ENCODE assay signal across 24 cellular contexts in genomic region chr3:133854971-133855370, GRCh38. TPM values are rescaled to one million over a fixed set of nuclear protein-coding genes. Genes with fewer than 3 reads are reported as not detected.
A peak's percentile ranks its signal among the peaks of the same experiment; 100 is the strongest.
DNase-seq lines count a peak whose midpoint lies in the region; ATAC-seq and TF ChIP-seq lines count a peak whose summit lies in the region.
"Had no signal": no experiment of that assay in that cellular context is flagged by ENCODE, and none has a peak within 500 bp of the region (broad histone marks: within the 10 kb centered on the region; RNA-seq: fewer than 3 reads in every experiment).

No MANE protein-coding gene starts in this region.

- no peak overlapping the region for H3K4me3 Mint-ChIP-seq in GM23338
- H3K4me3 Mint-ChIP-seq: activated CD4-positive, alpha-beta memory T cell treated with anti-CD3 and anti-CD28 coated beads, Interleukin-2, amount 10 ng/mL, durations not matched to agents 7 days and 5 days; central memory CD8-positive, alpha-beta T cell; HFFc6; natural killer cell had no signal

- H3K4me1 Mint-ChIP-seq in GM23338, result peaks cover 21% of the 10 kb centered on the region
- H3K4me1 Mint-ChIP-seq: central memory CD8-positive, alpha-beta T cell had no signal

- no peak for TF ChIP-seq CTCF in GM23338 (conservative IDR thresholded peaks at IDR 0.05; ENCODE audit: low read depth in 2 of 2)

- peaks cover 10% of the 10 kb centered on the region; the same call in 1 of the 2 replicates for H3K4me1 ChIP-seq in GM23338 (ENCODE audit: insufficient read depth)

- no peak overlapping the region for H3K4me3 ChIP-seq in GM23338
- H3K4me3 ChIP-seq: GM23248 had no signal

- peak; percentile 16 for DNase-seq in GM23338 (ENCODE audit: low spot score)
- peak; percentile 38 for DNase-seq in astrocyte of the hippocampus (ENCODE audit: low read depth, low spot score)
- DNase-seq in inferior parietal cortex (ENCODE audit: extremely low spot score), result peak; percentile 48
- peak; percentile 48 for DNase-seq in superior temporal gyrus (ENCODE audit: extremely low spot score)
- DNase-seq in SKM-1 (lab: John Stamatoyannopoulos, UW; ENCODE audit: unreplicated experiment), result no peak
- no peak for DNase-seq in NCI-H510A (lab: John Stamatoyannopoulos, UW)
- DNase-seq: activated CD4-positive, alpha-beta memory T cell treated with anti-CD3 and anti-CD28 coated beads, Interleukin-2, amount 10 ng/mL, durations not matched to agents 7 days and 5 days; activated CD8-positive, alpha-beta memory T cell treated with anti-CD3 and anti-CD28 coated beads, Interleukin-2, amount 50 U/mL, for 48 hours; aorta; GM23248; HFFc6; natural killer cell; NCI-H1694; NCI-H2171 treated with DMSO at 0.1 percent for 48 hours; NCI-H69; right cardiac atrium; T-helper 1 cell; trophoblast cell had no signal

- no peak overlapping the region for H3K27ac ChIP-seq in GM23338 (ENCODE audit: low read depth)
- H3K27ac ChIP-seq: GM23248 had no signal

- no peaks in the 10 kb centered on the region for H3K36me3 Mint-ChIP-seq in GM23338 (ENCODE audit: low read depth)
- H3K36me3 Mint-ChIP-seq: activated naive CD4-positive, alpha-beta T cell treated with anti-CD3 and anti-CD28 coated beads, Interleukin-2, amount 50 U/mL, for 72 hours; natural killer cell had no signal

- no peaks in the 10 kb centered on the region for H3K79me2 ChIP-seq in GM23338 (replicated peaks; ENCODE audit: insufficient read depth)

- H3K9me2 ChIP-seq in GM23338 (ENCODE audit: insufficient read depth), result no peaks in the 10 kb centered on the region

- peak overlapping the region; percentile 17 for H3K4me2 ChIP-seq in GM23338

- H4K20me1 ChIP-seq in GM23338 (replicated peaks; ENCODE audit: insufficient read depth), result no peaks in the 10 kb centered on the region

- H3K36me3 ChIP-seq in GM23338 (ENCODE audit: insufficient read depth), result no peaks in the 10 kb centered on the region

- H3F3A ChIP-seq in GM23338 (replicated peaks; ENCODE audit: low read depth), result no peaks in the 10 kb centered on the region

- H3K27ac Mint-ChIP-seq in GM23338, result no peak overlapping the region; the same call in 1 of the 2 replicates
- H3K27ac Mint-ChIP-seq: activated CD4-positive, alpha-beta memory T cell treated with anti-CD3 and anti-CD28 coated beads, Interleukin-2, amount 10 ng/mL, durations not matched to agents 7 days and 5 days; activated naive CD4-positive, alpha-beta T cell treated with anti-CD3 and anti-CD28 coated beads, Interleukin-2, amount 50 U/mL, for 72 hours; HFFc6; natural killer cell had no signal

- no peak overlapping the region for H2AFZ ChIP-seq in GM23338
- H2AFZ ChIP-seq: GM23248 had no signal

- no peaks in the 10 kb centered on the region for H3K27me3 ChIP-seq in GM23338 (ENCODE audit: insufficient read depth)

- H3K27me3 Mint-ChIP-seq in GM23338 (ENCODE audit: insufficient read depth, low read depth, poor library complexity), result peaks cover 6% of the 10 kb centered on the region
- H3K27me3 Mint-ChIP-seq: activated CD4-positive, alpha-beta memory T cell treated with anti-CD3 and anti-CD28 coated beads, Interleukin-2, amount 10 ng/mL, durations not matched to agents 7 days and 5 days; central memory CD8-positive, alpha-beta T cell had no signal

- H3K9me3 Mint-ChIP-seq in GM23338, result no peaks in the 10 kb centered on the region
- H3K9me3 Mint-ChIP-seq: activated CD4-positive, alpha-beta memory T cell treated with anti-CD3 and anti-CD28 coated beads, Interleukin-2, amount 10 ng/mL, durations not matched to agents 7 days and 5 days; activated naive CD4-positive, alpha-beta T cell treated with anti-CD3 and anti-CD28 coated beads, Interleukin-2, amount 50 U/mL, for 72 hours; central memory CD8-positive, alpha-beta T cell; HFFc6; natural killer cell had no signal

- ATAC-seq in GM23338 (peak; percentile 68), HG02973 (IDR thresholded peaks at IDR 0.05; ENCODE audit: unreplicated experiment) (no peak)
- ATAC-seq: activated CD4-positive, CD25-positive, alpha-beta regulatory T cell treated with anti-CD3 and anti-CD28 coated beads, Interleukin-2, amount 50 U/mL, for 24 hours; activated naive CD4-positive, alpha-beta T cell treated with anti-CD3 and anti-CD28 coated beads, Interleukin-2, amount 50 U/mL, for 72 hours; HepG2; natural killer cell; Panc1; right cardiac atrium had no signal

TF ChIP-seq in GM23338, 12 proteins besides CTCF, POLR2A, EP300 and RAD21:
- TF ChIP-seq ZNF331 (CRISPR knock-in tag; IDR thresholded peaks at IDR 0.05; ENCODE audit: low read depth) (no peak), EZH2phosphoT487 (IDR thresholded peaks at IDR 0.05; ENCODE audit: unreplicated experiment) (no peak), POLR2AphosphoS5 (IDR thresholded peaks at IDR 0.05; ENCODE audit: low read depth) (no peak), CREB1 (CRISPR knock-in tag; IDR thresholded peaks at IDR 0.05; ENCODE audit: low read depth) (no peak)
- TF ChIP-seq, protein P1, sequence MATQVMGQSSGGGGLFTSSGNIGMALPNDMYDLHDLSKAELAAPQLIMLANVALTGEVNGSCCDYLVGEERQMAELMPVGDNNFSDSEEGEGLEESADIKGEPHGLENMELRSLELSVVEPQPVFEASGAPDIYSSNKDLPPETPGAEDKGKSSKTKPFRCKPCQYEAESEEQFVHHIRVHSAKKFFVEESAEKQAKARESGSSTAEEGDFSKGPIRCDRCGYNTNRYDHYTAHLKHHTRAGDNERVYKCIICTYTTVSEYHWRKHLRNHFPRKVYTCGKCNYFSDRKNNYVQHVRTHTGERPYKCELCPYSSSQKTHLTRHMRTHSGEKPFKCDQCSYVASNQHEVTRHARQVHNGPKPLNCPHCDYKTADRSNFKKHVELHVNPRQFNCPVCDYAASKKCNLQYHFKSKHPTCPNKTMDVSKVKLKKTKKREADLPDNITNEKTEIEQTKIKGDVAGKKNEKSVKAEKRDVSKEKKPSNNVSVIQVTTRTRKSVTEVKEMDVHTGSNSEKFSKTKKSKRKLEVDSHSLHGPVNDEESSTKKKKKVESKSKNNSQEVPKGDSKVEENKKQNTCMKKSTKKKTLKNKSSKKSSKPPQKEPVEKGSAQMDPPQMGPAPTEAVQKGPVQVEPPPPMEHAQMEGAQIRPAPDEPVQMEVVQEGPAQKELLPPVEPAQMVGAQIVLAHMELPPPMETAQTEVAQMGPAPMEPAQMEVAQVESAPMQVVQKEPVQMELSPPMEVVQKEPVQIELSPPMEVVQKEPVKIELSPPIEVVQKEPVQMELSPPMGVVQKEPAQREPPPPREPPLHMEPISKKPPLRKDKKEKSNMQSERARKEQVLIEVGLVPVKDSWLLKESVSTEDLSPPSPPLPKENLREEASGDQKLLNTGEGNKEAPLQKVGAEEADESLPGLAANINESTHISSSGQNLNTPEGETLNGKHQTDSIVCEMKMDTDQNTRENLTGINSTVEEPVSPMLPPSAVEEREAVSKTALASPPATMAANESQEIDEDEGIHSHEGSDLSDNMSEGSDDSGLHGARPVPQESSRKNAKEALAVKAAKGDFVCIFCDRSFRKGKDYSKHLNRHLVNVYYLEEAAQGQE (IDR thresholded peaks at IDR 0.05; ENCODE audit: unreplicated experiment), result no peak

RNA-seq across cellular contexts. Expression of gene RAB6B, which starts 40.7 kb away (rescaled TPM):
- total RNA-seq in GM23338 (2014; rRNA removed; shearing (Covaris generic)), result 2.9 and 3.9 TPM in 2 replicates
- polyA plus RNA-seq in GM23338 (2016; fragmentation: Nextera tagmentation; extraction: Ambion mirVana), result 1.2 and 1.4 TPM in 2 replicates
- total RNA-seq: HepG2 had no signal

RNA-seq across cellular contexts. Expression of gene SRPRB, which starts 49.4 kb away (rescaled TPM):
- total RNA-seq in GM23338 (2014; rRNA removed; shearing (Covaris generic)), result 25.3 and 25.6 TPM in 2 replicates
- 25.8 and 36.0 TPM in 2 replicates for polyA plus RNA-seq in GM23338 (2016; fragmentation: Nextera tagmentation; extraction: Ambion mirVana)

Comparison
In these comparisons a context has a peak if more than half of its experiments do, and no peak if none do; other contexts are left out.
1. DNase-seq: peak in GM23338 (single experiment), astrocyte of the hippocampus (single experiment), inferior parietal cortex (single experiment) and superior temporal gyrus (single experiment); none in SKM-1 (single experiment) and NCI-H510A (single experiment).